In the genomic region with DNA sequence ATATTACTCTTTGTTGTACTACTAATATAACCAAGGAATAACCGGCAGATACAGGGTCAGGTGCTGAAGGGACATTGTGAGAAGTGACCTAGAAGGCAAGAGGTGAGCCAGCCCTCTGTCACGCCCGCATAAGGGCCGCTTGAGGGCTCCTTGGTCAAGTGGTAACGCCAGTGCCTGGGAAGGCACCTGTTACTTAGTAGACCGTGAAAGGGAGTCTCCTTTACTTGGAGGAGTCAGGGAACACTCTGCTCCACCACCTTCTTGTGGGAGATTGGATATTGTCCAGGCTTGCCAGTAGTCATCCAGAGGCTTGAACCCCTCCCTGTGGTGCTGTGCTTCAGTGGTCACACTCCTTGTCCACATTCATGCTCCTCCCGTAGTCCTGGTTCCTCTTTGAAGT, we compare ENCODE assay signal across 8 cellular contexts. TPM values are rescaled to one million over a fixed set of nuclear protein-coding genes. Genes with fewer than 3 reads are reported as not detected.
DNase-seq lines count a peak whose midpoint lies in the region; ATAC-seq, FAIRE-seq and TF ChIP-seq lines count a peak whose summit lies in the region.
"Not testable (repeated sequence)": the region's sequence is repeated elsewhere in the genome, so short reads cannot be mapped to it uniquely, and the experiment has no call there.

No MANE protein-coding gene starts in this region.

- not testable (repeated sequence) for TF ChIP-seq EP300 in K562 (IDR thresholded peaks at IDR 0.05; ENCODE audit: low read length)

- H3K9me3 Mint-ChIP-seq in activated CD8-positive, alpha-beta T cell treated with anti-CD3 and anti-CD28 coated beads for 36 hours; activated naive CD4-positive, alpha-beta T cell treated with anti-CD3 and anti-CD28 coated beads for 36 hours; type B pancreatic cell: not testable (repeated sequence)

- peak overlapping the region; percentile 20 for H3K4me3 Mint-ChIP-seq in activated CD8-positive, alpha-beta T cell treated with anti-CD3 and anti-CD28 coated beads for 36 hours
- H3K4me3 Mint-ChIP-seq in activated naive CD4-positive, alpha-beta T cell treated with anti-CD3 and anti-CD28 coated beads for 36 hours = peak overlapping the region; percentile 41
- H3K4me3 Mint-ChIP-seq in type B pancreatic cell = peak overlapping the region; percentile 50

- peaks cover 5 to 10% of the 10 kb centered on the region in 2 experiments; a peak in 3 of 5 replicates for H3K4me1 ChIP-seq in K562 (replicated peaks in 1 of 2; ENCODE audit: control insufficient read depth in 2 of 2, insufficient read depth in 2 of 2, low read length in 2 of 2)
- H3K4me1 ChIP-seq in parathyroid adenoma = peaks cover 13% of the 10 kb centered on the region

- TF ChIP-seq CTCF in activated CD8-positive, alpha-beta T cell treated with anti-CD3 and anti-CD28 coated beads for 36 hours (IDR thresholded peaks at IDR 0.05); K562 (IDR thresholded peaks at IDR 0.05 in 2 of 3, conservative IDR thresholded peaks at IDR 0.05 in 1 of 3; ENCODE audit: insufficient read depth in 2 of 3, low read depth in 1 of 3, low read length in 3 of 3); parathyroid adenoma (IDR thresholded peaks at IDR 0.05); type B pancreatic cell (conservative IDR thresholded peaks at IDR 0.05): not testable (repeated sequence)

- H3K9me1 ChIP-seq in K562 (ENCODE audit: control insufficient read depth, insufficient read depth, low read length) = not testable (repeated sequence)

- not testable (repeated sequence) for H3K9ac ChIP-seq in K562 (ENCODE audit: insufficient read depth in 1 of 2, low read depth in 2 of 2, low read length in 2 of 2); parathyroid adenoma

- not testable (repeated sequence) for ATAC-seq in activated CD8-positive, alpha-beta T cell treated with anti-CD3 and anti-CD28 coated beads for 36 hours; K562

- peak overlapping the region; percentile 82 for H3K27ac Mint-ChIP-seq in activated CD8-positive, alpha-beta T cell treated with anti-CD3 and anti-CD28 coated beads for 36 hours
- H3K27ac Mint-ChIP-seq in activated naive CD4-positive, alpha-beta T cell treated with anti-CD3 and anti-CD28 coated beads for 36 hours = peak overlapping the region; percentile 87
- H3K27ac Mint-ChIP-seq in type B pancreatic cell = peak overlapping the region; percentile 92

- peak; percentile 71 for FAIRE-seq in RCC 7860 (lab: Jason Lieb, UNC)
- not testable (repeated sequence) for FAIRE-seq in K562 (lab: Jason Lieb, UNC)

- peaks cover 89% of the 10 kb centered on the region for H3K36me3 ChIP-seq in K562 (ENCODE audit: control insufficient read depth, insufficient read depth, low read length)
- not testable (repeated sequence) for H3K36me3 ChIP-seq in parathyroid adenoma (ENCODE audit: control insufficient read depth, insufficient read depth, low read length)

- in situ Hi-C loops in K562 (cut with MboI) = not testable (repeated sequence)

- H3K4me3 ChIP-seq in K562 = not testable (repeated sequence)
- H3K4me3 ChIP-seq in parathyroid adenoma (ENCODE audit: low read depth, low read length) = peak overlapping the region; percentile 48

- not testable (repeated sequence) for H3K9me3 ChIP-seq in K562 (replicated peaks; ENCODE audit: control insufficient read depth, insufficient read depth, low read depth, low read length); parathyroid adenoma (ENCODE audit: control insufficient read depth, low read length)

- not testable (repeated sequence) for TF ChIP-seq POLR2A in K562 (conservative IDR thresholded peaks at IDR 0.05)

- H3K27ac ChIP-seq in K562 (ENCODE audit: extremely low read depth, low read depth, low read length) = peak overlapping the region; percentile 52; the same call in 1 of the 3 replicates
- peak overlapping the region; percentile 66 for H3K27ac ChIP-seq in parathyroid adenoma

- not testable (repeated sequence) for H2AFZ ChIP-seq in K562 (ENCODE audit: low read depth, low read length); parathyroid adenoma

- POLR2A ChIA-PET in activated CD8-positive, alpha-beta T cell treated with anti-CD3 and anti-CD28 coated beads for 36 hours (lab: Charles Lee) = not testable (repeated sequence)
- POLR2A ChIA-PET in K562 (lab: Yijun Ruan, JAX) = interaction anchor here (0.7 kb wide), 1 partner anchor 1171 kb away, joined by 3 read pairs; no protein-coding TSS in a partner anchor

- peaks cover 16% of the 10 kb centered on the region; the same call in 1 of the 2 replicates for H4K20me1 ChIP-seq in K562 (replicated peaks; ENCODE audit: control insufficient read depth, insufficient read depth, low read length)

- not testable (repeated sequence) for BruUV-seq in K562 (replicated peaks; lab: Mats Ljungman, UMichigan)

- TF ChIP-seq RAD21 in K562 (CRISPR knock-in tag; conservative IDR thresholded peaks at IDR 0.05 in 1 of 2, IDR thresholded peaks at IDR 0.05 in 1 of 2) = not testable (repeated sequence)

- H3K79me2 ChIP-seq in K562 (ENCODE audit: control insufficient read depth, insufficient read depth, low read length) = peaks cover 69% of the 10 kb centered on the region
- not testable (repeated sequence) for H3K79me2 ChIP-seq in parathyroid adenoma

- 58% methylated on average over 7 of the region's 7 CpGs for WGBS in K562 (ENCODE audit: insufficient coverage, low coverage, missing lambda C conversion rate)

- peaks cover 75% of the 10 kb centered on the region for H3K4me1 Mint-ChIP-seq in activated CD8-positive, alpha-beta T cell treated with anti-CD3 and anti-CD28 coated beads for 36 hours (ENCODE audit: low read depth)
- H3K4me1 Mint-ChIP-seq in activated naive CD4-positive, alpha-beta T cell treated with anti-CD3 and anti-CD28 coated beads for 36 hours (ENCODE audit: low read depth) = peaks cover 82% of the 10 kb centered on the region
- H3K4me1 Mint-ChIP-seq in type B pancreatic cell (ENCODE audit: unreplicated experiment) = peaks cover 11% of the 10 kb centered on the region

- CTCF ChIA-PET in activated CD8-positive, alpha-beta T cell treated with anti-CD3 and anti-CD28 coated beads for 36 hours (lab: Charles Lee) = interaction anchor here (0.9 kb wide), 1 partner anchor 68 kb away, joined by 3 read pairs; no protein-coding TSS in a partner anchor
- CTCF ChIA-PET in activated naive CD4-positive, alpha-beta T cell treated with anti-CD3 and anti-CD28 coated beads for 36 hours (lab: Charles Lee) = not testable (repeated sequence)
- CTCF ChIA-PET in K562 (lab: Yijun Ruan, JAX; ENCODE audit: low intra/inter-chr PET ratio) = interaction anchor here (0.6 kb wide), 1 partner anchor 38 kb away, joined by 3 read pairs; no protein-coding TSS in a partner anchor

- DNase-seq in DMS79 treated with DMSO at 0.1 percent for 48 hours (lab: John Stamatoyannopoulos, UW) (peak; percentile 17), RCC 7860 (ENCODE audit: low spot score) (peak; percentile 37), kidney glomerular epithelial cell (lab: John Stamatoyannopoulos, UW) (peak; percentile 52)
- DNase-seq in activated CD8-positive, alpha-beta T cell treated with anti-CD3 and anti-CD28 coated beads for 36 hours; activated naive CD4-positive, alpha-beta T cell treated with anti-CD3 and anti-CD28 coated beads for 36 hours; K562 (ENCODE audit: extremely low read depth in 1 of 4, low spot score in 3 of 4); type B pancreatic cell (ENCODE audit: extremely low spot score, unreplicated experiment): not testable (repeated sequence)

- peaks cover 80% of the 10 kb centered on the region for H3K36me3 Mint-ChIP-seq in activated CD8-positive, alpha-beta T cell treated with anti-CD3 and anti-CD28 coated beads for 36 hours (ENCODE audit: low read depth)
- H3K36me3 Mint-ChIP-seq in activated naive CD4-positive, alpha-beta T cell treated with anti-CD3 and anti-CD28 coated beads for 36 hours (ENCODE audit: low read depth) = peaks cover 69% of the 10 kb centered on the region
- H3K36me3 Mint-ChIP-seq in type B pancreatic cell = peaks cover 37% of the 10 kb centered on the region

- H3K4me2 ChIP-seq in K562 (ENCODE audit: insufficient read depth, low read length) (peak overlapping the region; percentile 27; the same call in 1 of the 2 replicates), parathyroid adenoma (ENCODE audit: low read length) (peak overlapping the region; percentile 27)

- H3K27me3 ChIP-seq in K562 (ENCODE audit: control insufficient read depth in 2 of 2, insufficient read depth in 2 of 2, low read length in 2 of 2); parathyroid adenoma (ENCODE audit: control insufficient read depth, insufficient read depth, low read length): not testable (repeated sequence)

- H3K27me3 Mint-ChIP-seq in activated CD8-positive, alpha-beta T cell treated with anti-CD3 and anti-CD28 coated beads for 36 hours; activated naive CD4-positive, alpha-beta T cell treated with anti-CD3 and anti-CD28 coated beads for 36 hours (ENCODE audit: low read depth); type B pancreatic cell: not testable (repeated sequence)

- intact Hi-C loops in activated CD8-positive, alpha-beta T cell treated with anti-CD3 and anti-CD28 coated beads for 36 hours (cut with micrococcal nuclease); activated naive CD4-positive, alpha-beta T cell treated with anti-CD3 and anti-CD28 coated beads for 36 hours (cut with micrococcal nuclease); K562 (cut with micrococcal nuclease): not testable (repeated sequence)

RNA-seq across cellular contexts. Expression of gene NUP50, which starts 5.9 kb away (rescaled TPM):
- 100 to 1,000 TPM; 123 to 133 TPM for total RNA-seq in activated CD8-positive, alpha-beta T cell treated with anti-CD3 and anti-CD28 coated beads for 36 hours
- 100 to 1,000 TPM; 151 to 154 TPM for total RNA-seq in activated naive CD4-positive, alpha-beta T cell treated with anti-CD3 and anti-CD28 coated beads for 36 hours
- 29.2 and 70.6 TPM in 2 replicates for total RNA-seq in K562 (2011; cell fraction: chromatin; rRNA removed; ENCODE audit: low replicate concordance)
- 26.7 and 30.3 TPM in 2 replicates for total RNA-seq in K562 (2011; cell fraction: nucleolus; rRNA removed)
- total RNA-seq in K562 (2011; cell fraction: nucleoplasm; rRNA removed) = 33.5 and 52.8 TPM in 2 replicates
- total RNA-seq in K562 (2014; rRNA removed) = 77.6 and 85.3 TPM in 2 replicates
- total RNA-seq in K562 (2014; rRNA removed; fragmentation: Illumina TruSeq; extraction: Trizol) = 55.3 and 62.0 TPM in 2 replicates
- total RNA-seq in K562 (2015; rRNA removed; fragmentation: Illumina TruSeq; extraction: Trizol) = 61.8 and 62.2 TPM in 2 replicates
- total RNA-seq in K562 (2021) = 83.7 and 84.2 TPM in 2 replicates
- 21.8 and 29.3 TPM in 2 replicates for polyA plus RNA-seq in K562 (2011; rRNA removed)
- 17.4 and 20.5 TPM in 2 replicates for polyA plus RNA-seq in K562 (2011; cell fraction: cytosol; rRNA removed)
- polyA plus RNA-seq in K562 (2011; cell fraction: nucleus; rRNA removed) = 16.0 and 30.2 TPM in 2 replicates
- polyA plus RNA-seq in K562 (2012) = 23.7 and 44.7 TPM in 2 replicates
- 44.8 and 57.5 TPM in 2 replicates for polyA plus RNA-seq in K562 (2014; fragmentation: Illumina TruSeq; extraction: Trizol)
- 10 to 100 TPM; 23.8 to 25.9 TPM for polyA plus RNA-seq in K562 (2014; fragmentation: Nextera tagmentation; extraction: Ambion mirVana)
- 39.3 and 49.3 TPM in 2 replicates for polyA plus RNA-seq in K562 (2014; rRNA removed)
- 43.2 and 54.9 TPM in 2 replicates for polyA minus RNA-seq in K562 (2011; rRNA and poly(A)+ RNA removed)
- polyA minus RNA-seq in K562 (2011; cell fraction: cytosol; rRNA and poly(A)+ RNA removed) = 17.9 and 19.7 TPM in 2 replicates
- 22.3 and 30.1 TPM in 2 replicates for polyA minus RNA-seq in K562 (2011; cell fraction: nucleus; rRNA and poly(A)+ RNA removed)
- total RNA-seq in type B pancreatic cell (ENCODE audit: low replicate concordance) = 83.6 and 93.0 TPM in 2 replicates
